18 cellular contexts compared by ENCODE assay signal in the genomic region with DNA sequence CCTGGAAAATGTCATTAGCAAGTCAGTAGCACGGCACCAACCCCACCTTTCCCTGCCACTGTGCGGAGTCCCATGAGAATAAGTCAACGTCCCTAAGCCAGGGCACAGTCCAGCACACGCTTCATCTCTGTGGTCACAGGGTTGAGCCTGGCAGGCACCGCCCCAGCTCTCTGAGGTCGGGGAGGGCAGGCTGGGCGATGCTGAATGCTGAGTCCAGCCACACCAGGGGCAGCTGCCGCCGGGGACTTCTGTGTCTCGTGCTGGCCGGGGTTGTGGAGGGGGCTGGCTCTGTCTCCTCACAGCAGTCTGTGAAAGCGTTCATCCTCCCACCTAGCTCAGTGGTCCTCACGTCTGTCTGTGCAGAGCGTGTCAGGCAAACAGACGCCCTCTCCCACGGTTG.
"Had no signal": no experiment of that assay in that cellular context is flagged by ENCODE, and none has a peak within 500 bp of the region (broad histone marks: within the 10 kb centered on the region; RNA-seq: fewer than 3 reads in every experiment).

No MANE protein-coding gene starts in this region.

- H3K27me3 Mint-ChIP-seq: activated CD4-positive, alpha-beta T cell treated with anti-CD3 and anti-CD28 coated beads, Interleukin-2, amount 10 ng/mL, durations not matched to agents 7 days and 5 days; naive thymus-derived CD8-positive, alpha-beta T cell had no signal

- H3K27me3 ChIP-seq: ascending aorta, gastrocnemius medialis, heart left ventricle, left lung had no signal

- ATAC-seq: esophagus mucosa; gastrocnemius medialis; naive thymus-derived CD8-positive, alpha-beta T cell; stimulated activated effector memory CD8-positive, alpha-beta T cell treated with anti-CD3 and anti-CD28 coated beads, Interleukin-12 subunit alpha, Interleukin-12 subunit beta, amount 100 ng/mL, for 72 hours had no signal

- H3K4me1 ChIP-seq: ascending aorta had no signal

- H3K9me3 ChIP-seq: ascending aorta, gastrocnemius medialis, heart left ventricle, left lung had no signal

- H3K27ac Mint-ChIP-seq: activated CD4-positive, alpha-beta T cell treated with anti-CD3 and anti-CD28 coated beads, Interleukin-2, amount 10 ng/mL, durations not matched to agents 7 days and 5 days; T-helper 2 cell treated with Interferon-gamma antibody and Interleukin-4, amounts not matched to agents 5 μg/mL and 100 μg/mL, for 36 hours had no signal

- H3K27ac ChIP-seq: ascending aorta, gastrocnemius medialis, heart left ventricle, left lung had no signal

- DNase-seq: activated CD4-positive, alpha-beta T cell treated with anti-CD3 and anti-CD28 coated beads, Interleukin-2, amount 10 ng/mL, durations not matched to agents 7 days and 5 days; activated CD8-positive, alpha-beta memory T cell treated with anti-CD3 and anti-CD28 coated beads, Interleukin-2, amount 50 U/mL, for 48 hours; activated effector memory CD4-positive, alpha-beta T cell treated with anti-CD3 and anti-CD28 coated beads, Interleukin-2, amount 50 U/mL, for 16 hours; activated naive CD4-positive, alpha-beta T cell treated with anti-CD3 and anti-CD28 coated beads, Interleukin-2, amount 50 U/mL, for 16 hours; cortex of kidney; gastrocnemius medialis; heart left ventricle; kidney; naive thymus-derived CD8-positive, alpha-beta T cell; nucleus accumbens; stimulated activated CD4-positive, alpha-beta T cell treated with anti-CD3 and anti-CD28 coated beads, Interleukin-4, amount 100 ng/mL, for 24 hours had no signal

- H3K9me3 Mint-ChIP-seq: activated CD4-positive, alpha-beta T cell treated with anti-CD3 and anti-CD28 coated beads, Interleukin-2, amount 10 ng/mL, durations not matched to agents 7 days and 5 days; naive thymus-derived CD8-positive, alpha-beta T cell; stimulated activated effector memory CD8-positive, alpha-beta T cell treated with anti-CD3 and anti-CD28 coated beads, Interleukin-12 subunit alpha, Interleukin-12 subunit beta, amount 100 ng/mL, for 72 hours; T-helper 2 cell treated with Interferon-gamma antibody and Interleukin-4, amounts not matched to agents 5 μg/mL and 100 μg/mL, for 36 hours had no signal

- FAIRE-seq: kidney, TTC549 had no signal

- H3K4me3 ChIP-seq: ascending aorta, gastrocnemius medialis, heart left ventricle, left lung, smooth muscle cell had no signal

- H3K4me2 ChIP-seq: smooth muscle cell had no signal

- H3K4me1 Mint-ChIP-seq: activated CD4-positive, alpha-beta T cell treated with anti-CD3 and anti-CD28 coated beads, Interleukin-2, amount 10 ng/mL, durations not matched to agents 7 days and 5 days had no signal

- H3K4me3 Mint-ChIP-seq: activated CD4-positive, alpha-beta T cell treated with anti-CD3 and anti-CD28 coated beads, Interleukin-2, amount 10 ng/mL, durations not matched to agents 7 days and 5 days; naive thymus-derived CD8-positive, alpha-beta T cell; stimulated activated effector memory CD8-positive, alpha-beta T cell treated with anti-CD3 and anti-CD28 coated beads, Interleukin-12 subunit alpha, Interleukin-12 subunit beta, amount 100 ng/mL, for 72 hours; T-helper 2 cell treated with Interferon-gamma antibody and Interleukin-4, amounts not matched to agents 5 μg/mL and 100 μg/mL, for 36 hours had no signal
